ENCODE assay signal across 8 cellular contexts in the genomic region with DNA sequence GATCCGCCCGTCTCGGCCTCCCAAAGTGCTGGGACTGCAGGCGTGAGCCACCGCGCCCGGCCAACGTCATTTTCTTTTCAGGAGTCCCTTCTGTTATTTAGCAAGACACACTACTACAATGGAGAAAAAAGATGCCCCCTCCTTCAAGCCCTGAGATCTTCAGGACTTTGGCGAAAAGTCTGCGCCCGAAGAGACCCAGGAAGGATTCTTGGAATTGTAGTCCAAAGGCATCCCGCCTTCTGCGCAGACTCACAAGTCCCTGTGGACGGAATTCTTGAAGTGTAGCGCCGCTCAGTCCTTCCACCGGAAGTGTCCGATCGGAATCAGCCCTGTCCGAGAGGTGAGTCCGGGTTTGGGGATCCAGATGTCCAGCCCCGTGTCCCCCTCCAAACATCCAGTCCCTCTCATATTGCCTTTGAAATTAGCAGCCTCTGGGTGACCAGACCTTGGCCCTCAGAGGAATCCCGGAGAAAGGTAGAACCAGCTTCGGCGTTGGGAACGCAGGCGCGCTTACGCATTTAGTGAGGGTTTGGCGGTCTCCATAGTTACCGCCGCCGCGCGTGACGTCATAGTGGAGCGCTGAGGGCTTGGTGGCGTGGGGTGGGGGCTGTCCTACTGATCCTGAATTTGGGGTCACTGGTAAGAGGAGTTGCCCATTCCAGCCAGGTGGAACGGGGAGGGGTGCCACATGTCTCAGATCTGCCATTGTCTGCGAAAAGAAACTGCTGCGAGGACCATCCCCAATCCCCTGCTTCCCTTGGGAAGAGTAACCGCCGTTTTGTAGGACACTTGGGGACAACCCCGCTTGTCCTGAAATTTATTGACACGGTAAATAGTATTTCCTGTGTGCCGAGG. TPM values are rescaled to one million over a fixed set of nuclear protein-coding genes. Genes with fewer than 3 reads are reported as not detected.
DNase-seq lines count a peak whose midpoint lies in the region; ATAC-seq and TF ChIP-seq lines count a peak whose summit lies in the region.

No MANE protein-coding gene starts in this region.

- H3K79me2 ChIP-seq in ACC112 (ENCODE audit: control insufficient read depth, insufficient read depth, low read length, unreplicated experiment) (no peaks in the 10 kb centered on the region), mammary epithelial cell (ENCODE audit: insufficient read depth, low read length) (peaks cover 43% of the 10 kb centered on the region)

- CTCF ChIA-PET in mammary epithelial cell (lab: Charles Lee; ENCODE audit: low non-redundant PET): no interaction called here

- H3K27ac ChIP-seq in ACC112 (ENCODE audit: low read depth, low read length) (peak overlapping the region; percentile 87), WERI-Rb-1 (peak overlapping the region; percentile 87), mammary epithelial cell (ENCODE audit: insufficient read depth, low read depth, low read length) (peak overlapping the region; percentile 96)

- H3K4me3 ChIP-seq in ACC112 (ENCODE audit: low read depth, low read length): peak overlapping the region; percentile 92
- peak overlapping the region; percentile 70 for H3K4me3 ChIP-seq in WERI-Rb-1 (ENCODE audit: low read depth, low read length)
- peak overlapping the region; percentile 52 to 67 (median 66) for H3K4me3 ChIP-seq in mammary epithelial cell (replicated peaks in 1 of 3; ENCODE audit: insufficient read depth in 1 of 3, low read depth in 2 of 3, low read length in 3 of 3)
- peak overlapping the region; percentile 100 for H3K4me3 ChIP-seq in iPS-18c (ENCODE audit: insufficient read depth, low read depth, low read length)
- H3K4me3 ChIP-seq in skeletal muscle satellite cell (ENCODE audit: low read length): peak overlapping the region; percentile 82

- intact Hi-C loops in mammary epithelial cell (cut with micrococcal nuclease): loop anchor here (1.0 to 10.0 kb wide), 5 partner anchors 23 to 246 kb away; partner anchors contain the start of gene ZSCAN16

- in situ Hi-C loops in mammary epithelial cell (cut with MboI; ENCODE audit: low sequenced_read_pairs in 2 of 2): no loop called here

- H3K9ac ChIP-seq in mammary epithelial cell (ENCODE audit: insufficient read depth, low read length) (peak overlapping the region; percentile 97), skeletal muscle satellite cell (ENCODE audit: low read depth, low read length) (peak overlapping the region; percentile 86)

- DNase-seq in NCI-H2171 treated with DMSO at 0.1 percent for 48 hours (lab: John Stamatoyannopoulos, UW) (peak; percentile 96), WERI-Rb-1 (peak; percentile 99), mammary epithelial cell (peak; percentile 93)

- dilution Hi-C loops in mammary epithelial cell (cut with HindIII; ENCODE audit: low sequenced_read_pairs): no loop called here

- WGBS in mammary epithelial cell (ENCODE audit: low coverage, missing lambda C conversion rate): under 1% methylated on average over 31 of the region's 46 CpGs

- H3K36me3 ChIP-seq in ACC112 (ENCODE audit: insufficient read depth, low read length) (peaks cover 2% of the 10 kb centered on the region; the same call in 1 of the 2 replicates), WERI-Rb-1 (peaks cover 7% of the 10 kb centered on the region), mammary epithelial cell (ENCODE audit: insufficient read depth, low read length) (peaks cover 3% of the 10 kb centered on the region), skeletal muscle satellite cell (ENCODE audit: insufficient read depth, low read length) (no peaks in the 10 kb centered on the region)

- BruUV-seq in mammary epithelial cell (replicated peaks; lab: Mats Ljungman, UMichigan): no TSS peak

- peak; percentile 58 for ATAC-seq in GM18873 (IDR thresholded peaks at IDR 0.05; ENCODE audit: low FRiP score, unreplicated experiment)
- ATAC-seq in HG03135 (IDR thresholded peaks at IDR 0.05; ENCODE audit: unreplicated experiment): peak; percentile 80

- H3K9me3 ChIP-seq in WERI-Rb-1 (ENCODE audit: severe bottlenecking) (no peaks in the 10 kb centered on the region), mammary epithelial cell (replicated peaks; ENCODE audit: insufficient read depth, low read length) (no peaks in the 10 kb centered on the region), iPS-18c (ENCODE audit: control insufficient read depth, insufficient read depth, low read length) (no peaks in the 10 kb centered on the region), skeletal muscle satellite cell (replicated peaks; ENCODE audit: low read length) (no peaks in the 10 kb centered on the region)

- peak overlapping the region; percentile 90 for H3K4me2 ChIP-seq in mammary epithelial cell (ENCODE audit: insufficient read depth, low read depth, low read length)
- peak overlapping the region; percentile 93 for H3K4me2 ChIP-seq in skeletal muscle satellite cell (ENCODE audit: low read length)

- H3K27me3 ChIP-seq in ACC112 (ENCODE audit: insufficient read depth, low read length) (no peaks in the 10 kb centered on the region), WERI-Rb-1 (ENCODE audit: insufficient read depth, low read depth, severe bottlenecking) (no peaks in the 10 kb centered on the region), mammary epithelial cell (ENCODE audit: insufficient read depth, low read length) (no peaks in the 10 kb centered on the region), skeletal muscle satellite cell (ENCODE audit: control insufficient read depth, insufficient read depth, low read length) (no peaks in the 10 kb centered on the region)

- H2AFZ ChIP-seq in ACC112 (ENCODE audit: low read length, unreplicated experiment): peak overlapping the region; percentile 99
- peak overlapping the region; percentile 84 for H2AFZ ChIP-seq in mammary epithelial cell (ENCODE audit: low read depth, low read length)

- H3K4me1 ChIP-seq in ACC112 (ENCODE audit: control insufficient read depth, insufficient read depth, low read length, unreplicated experiment) (peaks cover 3% of the 10 kb centered on the region), mammary epithelial cell (ENCODE audit: insufficient read depth, low read length) (peaks cover 4% of the 10 kb centered on the region), skeletal muscle satellite cell (ENCODE audit: control insufficient read depth, insufficient read depth, low read length) (peaks cover 9% of the 10 kb centered on the region)

- TF ChIP-seq CTCF in WERI-Rb-1 (IDR thresholded peaks at IDR 0.05; ENCODE audit: low read depth, low read length) (no peak), mammary epithelial cell (conservative IDR thresholded peaks at IDR 0.05 in 1 of 2, IDR thresholded peaks at IDR 0.05 in 1 of 2; ENCODE audit: extremely low read depth in 1 of 2, insufficient read depth in 1 of 2, low read depth in 1 of 2, low read length in 2 of 2) (no peak)

- H4K20me1 ChIP-seq in mammary epithelial cell (ENCODE audit: insufficient read depth, low read length): no peaks in the 10 kb centered on the region

RNA-seq across cellular contexts. Expression of gene ZNF165, which starts 0.5 kb away (rescaled TPM):
- total RNA-seq in mammary epithelial cell: 1 to 10 TPM; 3.5 to 6.5 TPM
- 1.2 TPM for polyA plus RNA-seq in mammary epithelial cell
- polyA minus RNA-seq in mammary epithelial cell: not detected
- total RNA-seq in skeletal muscle satellite cell (2012; rRNA removed): 0.51 and 0.66 TPM in 2 replicates

RNA-seq across cellular contexts. Expression of gene ZSCAN16, which starts 43.6 kb away (rescaled TPM):
- 1 to 10 TPM; 1.1 to 1.7 TPM for total RNA-seq in mammary epithelial cell
- 1.0 TPM for polyA plus RNA-seq in mammary epithelial cell
- not detected for polyA minus RNA-seq in mammary epithelial cell
- total RNA-seq in skeletal muscle satellite cell (2012; rRNA removed): 2.0 and 2.3 TPM in 2 replicates

Comparison
In these comparisons a context has a peak if more than half of its experiments do, and no peak if none do; other contexts are left out.
1. Peak in every context shown above with its lines: DNase-seq, ATAC-seq, H3K4me3 ChIP-seq and H3K27ac ChIP-seq.